ENCODE assay signal across 13 cellular contexts in the genomic region with DNA sequence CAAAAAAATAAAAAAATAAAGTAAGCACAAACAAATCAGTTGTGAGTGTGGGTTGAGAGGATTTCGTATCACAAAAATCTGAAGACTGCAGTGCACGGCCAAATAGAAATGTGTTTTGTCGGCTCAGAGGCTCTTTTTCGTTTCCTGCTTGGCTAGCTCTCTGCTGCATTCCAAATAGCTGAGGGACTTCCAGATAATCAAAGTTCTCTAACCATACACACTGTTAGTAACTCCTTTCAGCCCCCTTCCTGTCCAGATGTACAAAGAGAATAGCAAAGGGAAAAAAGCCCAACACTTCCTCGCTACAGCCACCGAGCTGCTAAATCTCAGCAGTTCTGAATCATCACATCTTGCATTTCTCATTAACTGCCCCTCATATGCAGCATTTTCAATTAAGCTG.
DNase-seq lines count a peak whose midpoint lies in the region; ATAC-seq and TF ChIP-seq lines count a peak whose summit lies in the region.
"Had no signal": no experiment of that assay in that cellular context is flagged by ENCODE, and none has a peak within 500 bp of the region (broad histone marks: within the 10 kb centered on the region; RNA-seq: fewer than 3 reads in every experiment).

No MANE protein-coding gene starts in this region.

- peaks cover 74% of the 10 kb centered on the region for H3K4me1 Mint-ChIP-seq in type B pancreatic cell (ENCODE audit: unreplicated experiment)
- H3K4me1 Mint-ChIP-seq in MCF 10A (ENCODE audit: insufficient read depth, unreplicated experiment), result peaks cover 5% of the 10 kb centered on the region

- peaks cover 16% of the 10 kb centered on the region for H3K4me1 ChIP-seq in IMR-90 (ENCODE audit: control insufficient read depth, insufficient read depth, low read length)
- H3K4me1 ChIP-seq in esophagus squamous epithelium, result peaks cover 6 to 53% (median 26%) of the 10 kb centered on the region in 3 donors
- no peaks in the 10 kb centered on the region for H3K4me1 ChIP-seq in left lung
- H3K4me1 ChIP-seq: sigmoid colon had no signal

- peak; percentile 96 for DNase-seq in IMR-90
- no peak for DNase-seq in esophagus squamous epithelium (lab: John Stamatoyannopoulos, UW)
- no peak for DNase-seq in left lung
- DNase-seq in type B pancreatic cell (ENCODE audit: extremely low spot score, unreplicated experiment), result no peak
- no peak for DNase-seq in MCF 10A (ENCODE audit: unreplicated experiment)
- DNase-seq: DMS 273 treated with DMSO at 0.1 percent for 48 hours, NCI-H446 treated with DMSO at 0.1 percent for 48 hours, sigmoid colon had no signal

- TF ChIP-seq RAD21 in IMR-90 (IDR thresholded peaks at IDR 0.05; ENCODE audit: low read length), result no peak; the same call in 1 of the 2 replicates

- H2BK5ac ChIP-seq in IMR-90 (ENCODE audit: low read depth, low read length, poor library complexity, severe bottlenecking), result peak overlapping the region; percentile 28

- peak overlapping the region; percentile 72; the same call in 1 of the 2 replicates for H3K4ac ChIP-seq in IMR-90 (ENCODE audit: low read depth, low read length)

- H3K9ac ChIP-seq in IMR-90 (ENCODE audit: low read depth, low read length), result no peak overlapping the region; the same call in 1 of the 2 replicates

- BruUV-seq in IMR-90 (replicated peaks; lab: Mats Ljungman, UMichigan), result no TSS peak
- no TSS peak for BruUV-seq in MCF 10A (replicated peaks; lab: Mats Ljungman, UMichigan)

- H3K4me2 ChIP-seq in IMR-90 (ENCODE audit: low read depth, low read length), result peak overlapping the region; percentile 37

- H3K9me3 ChIP-seq in IMR-90 (ENCODE audit: control insufficient read depth, insufficient read depth, low read length), result no peaks in the 10 kb centered on the region
- no peaks in the 10 kb centered on the region for H3K9me3 ChIP-seq in esophagus squamous epithelium
- no peaks in the 10 kb centered on the region for H3K9me3 ChIP-seq in left lung
- H3K9me3 ChIP-seq: sigmoid colon had no signal

- TF ChIP-seq POLR2A in IMR-90 (IDR thresholded peaks at IDR 0.05; ENCODE audit: low read depth, low read length) (no peak; the same call in 1 of the 2 replicates), esophagus squamous epithelium (IDR thresholded peaks at IDR 0.05) (no peak)

- H3K27me3 Mint-ChIP-seq in type B pancreatic cell, result no peaks in the 10 kb centered on the region
- no peaks in the 10 kb centered on the region for H3K27me3 Mint-ChIP-seq in MCF 10A (ENCODE audit: insufficient read depth, unreplicated experiment)

- dilution Hi-C loops in IMR-90 (cut with HindIII; ENCODE audit: low sequenced_read_pairs, unreplicated experiment), result no loop called here

- H3K18ac ChIP-seq in IMR-90 (ENCODE audit: low read depth, low read length), result peak overlapping the region; percentile 36; the same call in 1 of the 2 replicates

- peak overlapping the region; percentile 66; the same call in 1 of the 2 replicates for H2BK120ac ChIP-seq in IMR-90 (ENCODE audit: low read depth, low read length)

- H2BK15ac ChIP-seq in IMR-90 (ENCODE audit: low read depth, low read length), result 0 out of 3 replicates have a peak overlapping the region, but pooled peaks have one; percentile 12

- POLR2A ChIA-PET in IMR-90 (lab: Charles Lee; ENCODE audit: unreplicated experiment) (no interaction called here), MCF 10A (lab: Yijun Ruan, JAX) (no interaction called here)

- TF ChIP-seq CTCF in IMR-90 (conservative IDR thresholded peaks at IDR 0.05; ENCODE audit: low read depth, low read length) (0 out of 2 replicates have a peak, but pooled peaks have one; percentile 2), esophagus squamous epithelium (IDR thresholded peaks at IDR 0.05) (no peak), left lung (IDR thresholded peaks at IDR 0.05) (no peak), type B pancreatic cell (conservative IDR thresholded peaks at IDR 0.05) (no peak), MCF 10A (IDR thresholded peaks at IDR 0.05; ENCODE audit: unreplicated experiment) (no peak)

- no CpG with 5 or more reads among the region's 6 CpGs for WGBS in IMR-90 (ENCODE audit: extremely low coverage in 2 of 2, insufficient read length in 1 of 2), 2 experiments
- WGBS in esophagus squamous epithelium, 2 donors, result 19 to 29% methylated on average over 6 of the region's 6 CpGs

- CTCF ChIA-PET in IMR-90 (lab: Yijun Ruan, JAX), result interaction anchor here (0.6 to 1.4 kb wide), 2 partner anchors 180 to 563 kb away, joined by 4 read pairs; no protein-coding TSS in a partner anchor
- CTCF ChIA-PET in MCF 10A (lab: Yijun Ruan, JAX), result interaction anchor here (0.8 to 1.0 kb wide), 3 partner anchors 39 to 158 kb away, joined by 3 to 6 read pairs (median 3); no protein-coding TSS in a partner anchor

- H3K4me3 ChIP-seq in IMR-90 (ENCODE audit: insufficient read depth, low read depth, low read length) (no peak overlapping the region), esophagus squamous epithelium (no peak overlapping the region), left lung (no peak overlapping the region)
- H3K4me3 ChIP-seq: sigmoid colon had no signal

- no peak overlapping the region for H2AK9ac ChIP-seq in IMR-90 (replicated peaks; ENCODE audit: low read depth, low read length, poor library complexity)

- in situ Hi-C loops in IMR-90 (cut with MboI; ENCODE audit: low sequenced_read_pairs), result loop anchor here (10.0 kb wide), 1 partner anchor 443 kb away; no protein-coding TSS in a partner anchor

- H3K27ac Mint-ChIP-seq in type B pancreatic cell, result peak overlapping the region; percentile 54
- H3K27ac Mint-ChIP-seq in MCF 10A (ENCODE audit: low read depth, unreplicated experiment), result no peak overlapping the region
- H3K27ac Mint-ChIP-seq: activated T-helper 1 cell treated with anti-CD3 and anti-CD28 coated beads, Interleukin-12 subunit alpha, Interleukin-12 subunit beta, Interleukin-2, Interleukin-4 antibody, amounts not matched to agents 30 ng/mL and 10 ng/mL and 1 ng/mL, durations not matched to agents 14 hours and 24 hours and 36 hours had no signal

- H3K9me3 Mint-ChIP-seq in type B pancreatic cell (no peaks in the 10 kb centered on the region), MCF 10A (ENCODE audit: unreplicated experiment) (no peaks in the 10 kb centered on the region)
- H3K9me3 Mint-ChIP-seq: activated T-helper 1 cell treated with anti-CD3 and anti-CD28 coated beads, Interleukin-12 subunit alpha, Interleukin-12 subunit beta, Interleukin-2, Interleukin-4 antibody, amounts not matched to agents 30 ng/mL and 10 ng/mL and 1 ng/mL, durations not matched to agents 14 hours and 24 hours and 36 hours had no signal

- H4K5ac ChIP-seq in IMR-90 (ENCODE audit: low read depth, low read length), result no peak overlapping the region

- H3K27ac ChIP-seq in IMR-90 (ENCODE audit: insufficient read depth, low read length) (peak overlapping the region; percentile 52; the same call in 1 of the 2 replicates), esophagus squamous epithelium (peak overlapping the region in 3 of 4 donors; percentile 20 to 80 (median 52)), left lung (no peak overlapping the region)
- H3K27ac ChIP-seq: HL-60 had no signal

- peak overlapping the region in 1 of 2 experiments; percentile 44; a peak in 2 of 4 replicates for H4K8ac ChIP-seq in IMR-90 (ENCODE audit: low read depth in 2 of 2, low read length in 2 of 2)

- H2AK5ac ChIP-seq in IMR-90 (ENCODE audit: low read depth, low read length), result no peak overlapping the region

- peaks cover 3% of the 10 kb centered on the region; the same call in 1 of the 2 replicates for H4K20me1 ChIP-seq in IMR-90 (ENCODE audit: insufficient read depth, low read length)

- ATAC-seq in IMR-90 (ENCODE audit: low read depth) (peak; percentile 65), left lung (peak; percentile 67), GM21515 (IDR thresholded peaks at IDR 0.05; ENCODE audit: unreplicated experiment) (no peak), HG03039 (IDR thresholded peaks at IDR 0.05; ENCODE audit: unreplicated experiment) (no peak), HG03460 (IDR thresholded peaks at IDR 0.05; ENCODE audit: unreplicated experiment) (no peak)

- H3K23ac ChIP-seq in IMR-90 (ENCODE audit: low read depth, low read length), result no peak overlapping the region

- no peaks in the 10 kb centered on the region for H3K79me1 ChIP-seq in IMR-90 (ENCODE audit: low read depth in 1 of 2, low read length in 2 of 2)

- peak overlapping the region; percentile 15 for H2AFZ ChIP-seq in IMR-90 (replicated peaks; ENCODE audit: low read length, poor library complexity)

- H3K14ac ChIP-seq in IMR-90 (replicated peaks; ENCODE audit: low read depth, low read length), result peak overlapping the region; percentile 23; the same call in 1 of the 2 replicates

- intact Hi-C loops in IMR-90 (cut with micrococcal nuclease) (loop anchor here (2.0 to 10.0 kb wide), 5 partner anchors 35 to 593 kb away; a partner anchor contains a TSS), esophagus squamous epithelium (cut with DNase I) (no loop called here), left lung (cut with DNase I) (no loop called here), MCF 10A (cut with micrococcal nuclease) (no loop called here)

- H2BK20ac ChIP-seq in IMR-90 (ENCODE audit: low read depth, low read length), result peak overlapping the region; percentile 31; the same call in 1 of the 2 replicates

- H3K27me3 ChIP-seq in IMR-90 (ENCODE audit: control insufficient read depth, insufficient read depth, low read length) (no peaks in the 10 kb centered on the region), esophagus squamous epithelium (no peaks in the 10 kb centered on the region), left lung (peaks cover 0 to 5% of the 10 kb centered on the region in 2 donors)
- H3K27me3 ChIP-seq: sigmoid colon had no signal

- H4K91ac ChIP-seq in IMR-90 (ENCODE audit: insufficient read depth, low read depth, low read length), result no peak overlapping the region

- H3K9me1 ChIP-seq in IMR-90 (ENCODE audit: insufficient read depth, low read length), result 0 out of 2 replicates have a peak, but pooled peaks cover 5% of the 10 kb centered on the region

- 0 out of 2 replicates have a peak overlapping the region, but pooled peaks have one; percentile 6 for H3K56ac ChIP-seq in IMR-90 (ENCODE audit: extremely low read depth, insufficient read depth, low read length)

- H3K36me3 Mint-ChIP-seq in type B pancreatic cell (peaks cover 6% of the 10 kb centered on the region), MCF 10A (ENCODE audit: insufficient read depth, unreplicated experiment) (no peaks in the 10 kb centered on the region)

- H3K4me3 Mint-ChIP-seq in type B pancreatic cell, result peak overlapping the region; percentile 15
- H3K4me3 Mint-ChIP-seq in MCF 10A (ENCODE audit: unreplicated experiment), result no peak overlapping the region
- H3K4me3 Mint-ChIP-seq: activated T-helper 1 cell treated with anti-CD3 and anti-CD28 coated beads, Interleukin-12 subunit alpha, Interleukin-12 subunit beta, Interleukin-2, Interleukin-4 antibody, amounts not matched to agents 30 ng/mL and 10 ng/mL and 1 ng/mL, durations not matched to agents 14 hours and 24 hours and 36 hours had no signal

- H3K36me3 ChIP-seq in IMR-90 (ENCODE audit: control insufficient read depth, insufficient read depth, low read length) (no peaks in the 10 kb centered on the region), esophagus squamous epithelium (no peaks in the 10 kb centered on the region), left lung (no peaks in the 10 kb centered on the region)
- H3K36me3 ChIP-seq: sigmoid colon had no signal

TF ChIP-seq in IMR-90, 13 proteins besides CTCF, POLR2A, EP300 and RAD21 (continues in another document):
- 0 out of 2 replicates have a peak, but pooled peaks have one; percentile 13 for TF ChIP-seq FOS (IDR thresholded peaks at IDR 0.05; ENCODE audit: low read depth, low read length)
- no peak for TF ChIP-seq SMC3 (IDR thresholded peaks at IDR 0.05; ENCODE audit: low read depth, low read length)

Comparison
In these comparisons a context has a peak if more than half of its experiments do, and no peak if none do; other contexts are left out.
1. ATAC-seq: peak in IMR-90 (single experiment) and left lung (single experiment); none in GM21515 (single experiment), HG03039 (single experiment) and HG03460 (single experiment).
2. H3K27ac ChIP-seq: peak in IMR-90 (single experiment) and esophagus squamous epithelium (3 of 4); none in left lung (0 of 2).